Comparison of ENCODE assay signal across 8 cellular contexts in the genomic region with DNA sequence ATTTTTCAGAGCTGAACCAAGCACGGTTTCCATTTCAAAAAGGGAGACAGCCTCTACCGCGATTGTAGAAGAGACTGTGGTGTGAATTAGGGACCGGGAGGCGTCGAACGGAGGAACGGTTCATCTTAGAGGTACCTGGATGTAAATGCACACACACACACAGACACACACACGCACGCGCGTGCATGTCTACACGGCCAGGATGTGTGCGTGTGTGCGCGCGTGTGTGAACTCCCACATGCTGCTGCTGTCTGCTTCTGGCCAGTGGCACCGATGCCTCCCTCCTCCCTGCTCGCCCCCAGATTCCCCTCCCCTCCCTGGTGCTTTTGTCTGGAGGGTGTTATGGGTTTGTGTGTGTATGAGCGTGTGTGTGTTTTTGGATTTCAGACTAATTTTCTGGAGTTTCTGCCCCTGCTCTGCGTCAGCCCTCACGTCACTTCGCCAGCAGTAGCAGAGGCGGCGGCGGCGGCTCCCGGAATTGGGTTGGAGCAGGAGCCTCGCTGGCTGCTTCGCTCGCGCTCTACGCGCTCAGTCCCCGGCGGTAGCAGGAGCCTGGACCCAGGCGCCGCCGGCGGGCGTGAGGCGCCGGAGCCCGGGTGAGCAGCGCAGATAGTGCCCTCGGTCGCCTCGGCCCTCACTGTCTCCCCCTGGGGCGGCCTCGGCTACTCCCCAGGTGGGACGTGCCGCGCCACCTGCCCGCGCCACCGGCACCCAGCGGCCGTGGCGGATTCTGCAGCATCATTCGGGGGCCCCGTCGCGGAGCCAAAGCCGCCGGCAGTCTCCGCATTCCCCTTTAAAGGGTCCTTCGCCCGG. TPM values are rescaled to one million over a fixed set of nuclear protein-coding genes. Genes with fewer than 3 reads are reported as not detected.
DNase-seq lines count a peak whose midpoint lies in the region; ATAC-seq and TF ChIP-seq lines count a peak whose summit lies in the region.

TSS of gene NTRK2 (plus strand) at position 437 of the 813 bp plus-strand sequence. CDS start 1,020 bp downstream, outside the sequence.

- CTCF ChIA-PET in Calu3 (lab: Charles Lee): no interaction called here
- CTCF ChIA-PET in activated CD4-positive, alpha-beta memory T cell treated with anti-CD3 and anti-CD28 coated beads for 36 hours (lab: Charles Lee): interaction anchor here (1.8 to 2.2 kb wide), 2 partner anchors 111 to 112 kb away, joined by 5 to 10 read pairs; no protein-coding TSS in a partner anchor

- peaks cover 17% of the 10 kb centered on the region for H3K36me3 Mint-ChIP-seq in Calu3 (ENCODE audit: insufficient read depth, unreplicated experiment)
- no peaks in the 10 kb centered on the region for H3K36me3 Mint-ChIP-seq in activated CD4-positive, alpha-beta memory T cell treated with anti-CD3 and anti-CD28 coated beads for 36 hours
- no peaks in the 10 kb centered on the region for H3K36me3 Mint-ChIP-seq in naive thymus-derived CD8-positive, alpha-beta T cell

- ATAC-seq in naive thymus-derived CD8-positive, alpha-beta T cell: no peak
- ATAC-seq in HG03565 (IDR thresholded peaks at IDR 0.05; ENCODE audit: unreplicated experiment): no peak

- peak within 1 kb of the TSS; percentile 90 for H3K4me3 Mint-ChIP-seq in Calu3 (ENCODE audit: low read depth, unreplicated experiment)
- H3K4me3 Mint-ChIP-seq in activated CD4-positive, alpha-beta memory T cell treated with anti-CD3 and anti-CD28 coated beads for 36 hours: peak within 1 kb of the TSS; percentile 48
- peak within 1 kb of the TSS in 9 of 10 donors; percentile 12 to 71 (median 41) for H3K4me3 Mint-ChIP-seq in naive thymus-derived CD8-positive, alpha-beta T cell

- no TSS peak for BruUV-seq in Calu3 (replicated peaks; lab: Mats Ljungman, UMichigan)

- TF ChIP-seq CTCF in Calu3 (IDR thresholded peaks at IDR 0.05; ENCODE audit: unreplicated experiment): peak; percentile 54
- no peak for TF ChIP-seq CTCF in HFF-Myc (IDR thresholded peaks at IDR 0.05; ENCODE audit: low read depth, low read length, missing control alignments)
- TF ChIP-seq CTCF in foreskin fibroblast (IDR thresholded peaks at IDR 0.05; ENCODE audit: low read depth, low read length): peak; percentile 4

- DNase-seq in Calu3: peak; percentile 59
- no peak for DNase-seq in HFF-Myc (ENCODE audit: extremely low read depth, low read depth)
- DNase-seq in activated CD4-positive, alpha-beta memory T cell treated with anti-CD3 and anti-CD28 coated beads for 36 hours: peak; percentile 34
- peak in 1 of 2 donors; percentile 66 for DNase-seq in foreskin fibroblast
- no peak for DNase-seq in naive thymus-derived CD8-positive, alpha-beta T cell
- no peak for DNase-seq in HPDE6-E6E7 (ENCODE audit: extremely low spot score)
- DNase-seq in effector CD8-positive, alpha-beta T cell (lab: John Stamatoyannopoulos, UW): no peak

- no peak within 1 kb of the TSS for H3K27ac Mint-ChIP-seq in Calu3 (ENCODE audit: unreplicated experiment)
- H3K27ac Mint-ChIP-seq in activated CD4-positive, alpha-beta memory T cell treated with anti-CD3 and anti-CD28 coated beads for 36 hours: no peak within 1 kb of the TSS
- H3K27ac Mint-ChIP-seq in naive thymus-derived CD8-positive, alpha-beta T cell: peak within 1 kb of the TSS in 1 of 10 donors; percentile 11

- POLR2A ChIA-PET in activated CD4-positive, alpha-beta memory T cell treated with anti-CD3 and anti-CD28 coated beads for 36 hours (lab: Charles Lee): no interaction called here
- POLR2A ChIA-PET in naive thymus-derived CD8-positive, alpha-beta T cell (lab: Charles Lee): no interaction called here

- no peaks in the 10 kb centered on the region for H3K27me3 Mint-ChIP-seq in Calu3 (ENCODE audit: unreplicated experiment)
- H3K27me3 Mint-ChIP-seq in activated CD4-positive, alpha-beta memory T cell treated with anti-CD3 and anti-CD28 coated beads for 36 hours: peaks cover 46% of the 10 kb centered on the region
- peaks cover 20 to 68% (median 46%) of the 10 kb centered on the region in 5 donors for H3K27me3 Mint-ChIP-seq in naive thymus-derived CD8-positive, alpha-beta T cell

- intact Hi-C loops in Calu3 (cut with micrococcal nuclease; ENCODE audit: unreplicated experiment): loop anchor here (5.0 kb wide), 1 partner anchor 272 kb away; no protein-coding TSS in a partner anchor
- intact Hi-C loops in activated CD4-positive, alpha-beta memory T cell treated with anti-CD3 and anti-CD28 coated beads for 36 hours (cut with micrococcal nuclease): loop anchor here (10.0 kb wide), 1 partner anchor 275 kb away; no protein-coding TSS in a partner anchor

- H3K4me3 ChIP-seq in HFF-Myc (replicated peaks; ENCODE audit: low read depth, low read length): peak within 1 kb of the TSS; percentile 31
- peak within 1 kb of the TSS; percentile 50 to 54 for H3K4me3 ChIP-seq in foreskin fibroblast (ENCODE audit: low read depth in 1 of 2, low read length in 2 of 2)

- no peaks in the 10 kb centered on the region for H3K9me3 Mint-ChIP-seq in Calu3 (ENCODE audit: low read depth, unreplicated experiment)
- H3K9me3 Mint-ChIP-seq in activated CD4-positive, alpha-beta memory T cell treated with anti-CD3 and anti-CD28 coated beads for 36 hours: no peaks in the 10 kb centered on the region
- H3K9me3 Mint-ChIP-seq in naive thymus-derived CD8-positive, alpha-beta T cell: peaks cover 0 to 5% (median 0%) of the 10 kb centered on the region in 9 donors

- H3K4me1 Mint-ChIP-seq in Calu3 (ENCODE audit: low read depth, unreplicated experiment): no peaks in the 10 kb centered on the region
- peaks cover 20% of the 10 kb centered on the region for H3K4me1 Mint-ChIP-seq in activated CD4-positive, alpha-beta memory T cell treated with anti-CD3 and anti-CD28 coated beads for 36 hours (ENCODE audit: low read depth)
- peaks cover 1 to 19% (median 13%) of the 10 kb centered on the region in 4 donors for H3K4me1 Mint-ChIP-seq in naive thymus-derived CD8-positive, alpha-beta T cell

RNA-seq across cellular contexts. Expression of gene NTRK2, which starts in this region (rescaled TPM):
- 1.5 and 2.1 TPM in 2 replicates for total RNA-seq in Calu3 (2022)
- total RNA-seq in activated CD4-positive, alpha-beta memory T cell treated with anti-CD3 and anti-CD28 coated beads for 36 hours: under 1 TPM; 0.45 to 0.65 TPM
- not detected for total RNA-seq in naive thymus-derived CD8-positive, alpha-beta T cell
- polyA plus RNA-seq in naive thymus-derived CD8-positive, alpha-beta T cell: not detected

Comparison
In these comparisons a context has a peak if more than half of its experiments do, and no peak if none do; other contexts are left out.
1. Peak in DNase-seq in activated CD4-positive, alpha-beta memory T cell treated with anti-CD3 and anti-CD28 coated beads for 36 hours; RNA of the gene not detected or under 1 TPM.